Comparison of ENCODE assay signal across 25 cellular contexts in the genomic region with DNA sequence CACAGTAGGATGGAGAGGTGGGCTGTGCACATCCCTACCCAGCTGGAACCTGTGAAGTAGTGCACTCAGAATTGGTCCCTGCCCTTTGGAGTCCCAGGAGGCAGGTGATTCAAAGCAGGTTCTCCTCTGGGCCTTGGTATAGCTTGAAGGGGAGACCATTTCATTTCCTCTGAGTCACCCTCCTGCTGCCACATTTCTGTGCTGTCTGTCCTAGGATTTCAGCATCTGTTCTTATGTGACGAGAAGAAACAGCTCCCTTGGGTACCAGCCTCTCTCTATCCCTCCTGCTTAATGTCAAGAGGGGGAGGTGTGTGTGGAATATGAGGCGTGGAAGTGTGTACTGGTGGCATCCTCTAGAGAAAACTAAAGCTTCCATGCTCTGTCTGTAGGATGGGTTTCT. TPM values are rescaled to one million over a fixed set of nuclear protein-coding genes. Genes with fewer than 3 reads are reported as not detected.
DNase-seq lines count a peak whose midpoint lies in the region; ATAC-seq and TF ChIP-seq lines count a peak whose summit lies in the region.
"Had no signal": no experiment of that assay in that cellular context is flagged by ENCODE, and none has a peak within 500 bp of the region (broad histone marks: within the 10 kb centered on the region; RNA-seq: fewer than 3 reads in every experiment).

No MANE protein-coding gene starts in this region.

- no peak overlapping the region for H3K4me3 ChIP-seq in BLaER1 treated with 17β-estradiol and CSF1 and Interleukin-3, amounts not matched to agents 10 nM and 100 nM
- no peak overlapping the region for H3K4me3 ChIP-seq in Karpas-422 (ENCODE audit: low read length)
- H3K4me3 ChIP-seq in right lobe of liver: no peak overlapping the region
- H3K4me3 ChIP-seq: lower lobe of right lung, MG63, PC-9, thoracic aorta had no signal

- H3K4me2 ChIP-seq in BLaER1 treated with 17β-estradiol and CSF1 and Interleukin-3, amounts not matched to agents 10 nM and 100 nM: peak overlapping the region in 10 of 11 experiments; percentile 3 to 66 (median 54); a peak in 19 of 22 replicates
- peak overlapping the region; percentile 29 for H3K4me2 ChIP-seq in Karpas-422 (ENCODE audit: low read depth, low read length, poor library complexity, severe bottlenecking)
- H3K4me2 ChIP-seq: PC-9 had no signal

- TF ChIP-seq POLR2A in right lobe of liver (IDR thresholded peaks at IDR 0.05): no peak

- peaks cover 19 to 38% (median 31%) of the 10 kb centered on the region in 10 experiments for H3K4me1 ChIP-seq in BLaER1 treated with 17β-estradiol and CSF1 and Interleukin-3, amounts not matched to agents 10 nM and 100 nM
- peaks cover 37% of the 10 kb centered on the region for H3K4me1 ChIP-seq in Karpas-422 (ENCODE audit: low read length)
- H3K4me1 ChIP-seq in right lobe of liver: peaks cover 0 to 9% (median 0%) of the 10 kb centered on the region in 4 donors

- peaks cover 15 to 29% (median 23%) of the 10 kb centered on the region in 11 experiments for H3K27me3 ChIP-seq in BLaER1 treated with 17β-estradiol and CSF1 and Interleukin-3, amounts not matched to agents 10 nM and 100 nM
- H3K27me3 ChIP-seq in Karpas-422 (ENCODE audit: low read length) (no peaks in the 10 kb centered on the region), right lobe of liver (no peaks in the 10 kb centered on the region)
- H3K27me3 ChIP-seq: MG63 had no signal

- H3K27ac ChIP-seq in BLaER1 treated with 17β-estradiol and CSF1 and Interleukin-3, amounts not matched to agents 10 nM and 100 nM: peak overlapping the region in 1 of 11 experiments; percentile 23; a peak in 1 of 22 replicates
- H3K27ac ChIP-seq in Karpas-422 (ENCODE audit: low read length) (no peak overlapping the region), right lobe of liver (no peak overlapping the region)
- H3K27ac ChIP-seq: lower lobe of right lung, neutrophil, PC-9, thoracic aorta had no signal

- no peaks in the 10 kb centered on the region for H3K9me2 ChIP-seq in Karpas-422 (replicated peaks; ENCODE audit: insufficient read depth, low read length)

- no peak overlapping the region; a peak in 1 of 22 replicates for H3K9ac ChIP-seq in BLaER1 treated with 17β-estradiol and CSF1 and Interleukin-3, amounts not matched to agents 10 nM and 100 nM
- peak overlapping the region; percentile 30 for H3K9ac ChIP-seq in Karpas-422 (ENCODE audit: low read length)

- peak overlapping the region; percentile 27; the same call in 1 of the 2 replicates for H2AFZ ChIP-seq in Karpas-422 (ENCODE audit: low read length)
- H2AFZ ChIP-seq: PC-9 had no signal

- peak overlapping the region in 3 of 5 experiments; percentile 33 to 73 (median 41) for H3K27ac Mint-ChIP-seq in brain
- no peak overlapping the region for H3K27ac Mint-ChIP-seq in neural crest cell (ENCODE audit: unreplicated experiment)
- H3K27ac Mint-ChIP-seq: activated CD8-positive, alpha-beta memory T cell treated with anti-CD3 and anti-CD28 coated beads, Interleukin-2, amount 10 ng/mL, durations not matched to agents 7 days and 5 days; activated naive CD4-positive, alpha-beta T cell treated with anti-CD3 and anti-CD28 coated beads, Interleukin-2, amount 50 U/mL, for 72 hours; activated T-helper 1 cell treated with anti-CD3 and anti-CD28 coated beads, Interleukin-12 subunit alpha, Interleukin-12 subunit beta, Interleukin-2, Interleukin-4 antibody, amounts not matched to agents 30 ng/mL and 10 ng/mL and 1 ng/mL, durations not matched to agents 14 hours and 24 hours and 36 hours; IgD-negative memory B cell had no signal

- H3K9me3 Mint-ChIP-seq in brain (no peaks in the 10 kb centered on the region), neural crest cell (no peaks in the 10 kb centered on the region)
- H3K9me3 Mint-ChIP-seq: activated naive CD4-positive, alpha-beta T cell treated with anti-CD3 and anti-CD28 coated beads, Interleukin-2, amount 50 U/mL, for 72 hours; activated T-helper 1 cell treated with anti-CD3 and anti-CD28 coated beads, Interleukin-12 subunit alpha, Interleukin-12 subunit beta, Interleukin-2, Interleukin-4 antibody, amounts not matched to agents 30 ng/mL and 10 ng/mL and 1 ng/mL, durations not matched to agents 14 hours and 24 hours and 36 hours; IgD-negative memory B cell had no signal

- peak; percentile 66 for DNase-seq in Karpas-422
- DNase-seq in neural crest cell (ENCODE audit: low read depth, low spot score): no peak
- DNase-seq in NCI-H2029 (lab: John Stamatoyannopoulos, UW): no peak
- no peak for DNase-seq in right lobe of liver
- DNase-seq: activated CD4-positive, alpha-beta T cell treated with anti-CD3 and anti-CD28 coated beads for 48 hours; activated CD8-positive, alpha-beta memory T cell treated with anti-CD3 and anti-CD28 coated beads, Interleukin-2, amount 10 ng/mL, durations not matched to agents 7 days and 5 days; foreskin melanocyte; GOT3; hippocampal formation; lower lobe of right lung; MG63; NCI-H146; NCI-H345; PC-9; SIG-M5; stimulated activated CD4-positive, alpha-beta T cell treated with anti-CD3 and anti-CD28 coated beads, Interleukin-2, amount 100 ng/mL, for 48 hours; stimulated activated naive CD4-positive, alpha-beta T cell had no signal

- H4K20me1 ChIP-seq in BLaER1 treated with 17β-estradiol and CSF1 and Interleukin-3, amounts not matched to agents 10 nM and 100 nM: peaks cover 0 to 5% (median 0%) of the 10 kb centered on the region in 11 experiments; a peak in 4 of 22 replicates
- no peaks in the 10 kb centered on the region for H4K20me1 ChIP-seq in Karpas-422 (ENCODE audit: insufficient read depth, low read depth, low read length)

- H3K79me2 ChIP-seq in Karpas-422 (ENCODE audit: low read length): peaks cover 6% of the 10 kb centered on the region; the same call in 1 of the 2 replicates

- no peaks in the 10 kb centered on the region for H3K36me3 ChIP-seq in BLaER1 treated with 17β-estradiol and CSF1 and Interleukin-3, amounts not matched to agents 10 nM and 100 nM
- H3K36me3 ChIP-seq in Karpas-422 (ENCODE audit: insufficient read depth, low read length) (no peaks in the 10 kb centered on the region), right lobe of liver (no peaks in the 10 kb centered on the region)
- H3K36me3 ChIP-seq: lower lobe of right lung, neutrophil, thoracic aorta had no signal

- H3K9me3 ChIP-seq in BLaER1 treated with 17β-estradiol and CSF1 and Interleukin-3, amounts not matched to agents 10 nM and 100 nM (replicated peaks in 1 of 11): no peaks in the 10 kb centered on the region
- no peaks in the 10 kb centered on the region for H3K9me3 ChIP-seq in Karpas-422 (ENCODE audit: low read length)
- no peaks in the 10 kb centered on the region for H3K9me3 ChIP-seq in right lobe of liver
- H3K9me3 ChIP-seq: lower lobe of right lung, MG63, neutrophil, thoracic aorta had no signal

- H3K27me3 Mint-ChIP-seq in brain (peaks cover 38% of the 10 kb centered on the region), neural crest cell (ENCODE audit: low read depth) (peaks cover 13% of the 10 kb centered on the region)

- H3K4me3 Mint-ChIP-seq in brain (no peak overlapping the region), neural crest cell (peak overlapping the region; percentile 66)
- H3K4me3 Mint-ChIP-seq: activated CD8-positive, alpha-beta memory T cell treated with anti-CD3 and anti-CD28 coated beads, Interleukin-2, amount 10 ng/mL, durations not matched to agents 7 days and 5 days; activated T-helper 1 cell treated with anti-CD3 and anti-CD28 coated beads, Interleukin-12 subunit alpha, Interleukin-12 subunit beta, Interleukin-2, Interleukin-4 antibody, amounts not matched to agents 30 ng/mL and 10 ng/mL and 1 ng/mL, durations not matched to agents 14 hours and 24 hours and 36 hours had no signal

- no peak for ATAC-seq in HG02642 (IDR thresholded peaks at IDR 0.05; ENCODE audit: poor library complexity, unreplicated experiment)
- ATAC-seq in right lobe of liver: no peak
- ATAC-seq: activated CD8-positive, alpha-beta memory T cell treated with anti-CD3 and anti-CD28 coated beads, Interleukin-2, amount 10 ng/mL, durations not matched to agents 7 days and 5 days; activated naive CD4-positive, alpha-beta T cell treated with anti-CD3 and anti-CD28 coated beads, Interleukin-2, amount 50 U/mL, for 72 hours; lower lobe of right lung had no signal

- peaks cover 47% of the 10 kb centered on the region for H3K4me1 Mint-ChIP-seq in brain
- peaks cover 27% of the 10 kb centered on the region for H3K4me1 Mint-ChIP-seq in neural crest cell

- intact Hi-C loops in right lobe of liver (cut with DNase I): no loop called here

- 90% methylated on average over 2 of the region's 2 CpGs for WGBS in right lobe of liver (ENCODE audit: insufficient coverage, low coverage, low lambda C conversion rate, missing lambda C conversion rate)

- TF ChIP-seq CTCF in brain (conservative IDR thresholded peaks at IDR 0.05) (no peak), neural crest cell (conservative IDR thresholded peaks at IDR 0.05) (no peak), right lobe of liver (IDR thresholded peaks at IDR 0.05) (no peak)

- no peaks in the 10 kb centered on the region for H3K36me3 Mint-ChIP-seq in brain
- no peaks in the 10 kb centered on the region for H3K36me3 Mint-ChIP-seq in neural crest cell (ENCODE audit: low read depth)

RNA-seq across cellular contexts. Expression of gene NFE2L1, which starts 5.0 kb away (rescaled TPM):
- total RNA-seq in Karpas-422 (2014; rRNA removed; shearing (Covaris generic); ENCODE audit: low replicate concordance): 48.7 and 52.7 TPM in 2 replicates
- polyA plus RNA-seq in brain (ENCODE audit: insufficient read depth, low read depth, low replicate concordance): 137 TPM
- total RNA-seq in neural crest cell (121 and 131 TPM in 2 replicates), right lobe of liver (100 to 1,000 TPM in 4 of 6 experiments, 10 to 100 TPM in 2; 63.1 to 156 (median 117) TPM)

RNA-seq across cellular contexts. Expression of gene COPZ2, which starts 5.6 kb away (rescaled TPM):
- not detected in 2 replicates for total RNA-seq in Karpas-422 (2014; rRNA removed; shearing (Covaris generic); ENCODE audit: low replicate concordance)
- 7.2 TPM for polyA plus RNA-seq in brain (ENCODE audit: insufficient read depth, low read depth, low replicate concordance)
- total RNA-seq in neural crest cell: 4.0 and 4.1 TPM in 2 replicates
- 10 to 100 TPM; 18.9 to 26.6 (median 23.8) TPM for total RNA-seq in right lobe of liver

RNA-seq across cellular contexts. Expression of gene CBX1, which starts 58.1 kb away (rescaled TPM):
- 32.5 TPM in 2 replicates for total RNA-seq in Karpas-422 (2014; rRNA removed; shearing (Covaris generic); ENCODE audit: low replicate concordance)
- 184 TPM for polyA plus RNA-seq in brain (ENCODE audit: insufficient read depth, low read depth, low replicate concordance)
- 210 and 216 TPM in 2 replicates for total RNA-seq in neural crest cell
- total RNA-seq in right lobe of liver: 10 to 100 TPM in 2 of 6 experiments, 1 to 10 TPM in 4; 7.0 to 10.5 (median 9.9) TPM
